Comparison of ENCODE assay signal across 1 cellular context in the genomic region with DNA sequence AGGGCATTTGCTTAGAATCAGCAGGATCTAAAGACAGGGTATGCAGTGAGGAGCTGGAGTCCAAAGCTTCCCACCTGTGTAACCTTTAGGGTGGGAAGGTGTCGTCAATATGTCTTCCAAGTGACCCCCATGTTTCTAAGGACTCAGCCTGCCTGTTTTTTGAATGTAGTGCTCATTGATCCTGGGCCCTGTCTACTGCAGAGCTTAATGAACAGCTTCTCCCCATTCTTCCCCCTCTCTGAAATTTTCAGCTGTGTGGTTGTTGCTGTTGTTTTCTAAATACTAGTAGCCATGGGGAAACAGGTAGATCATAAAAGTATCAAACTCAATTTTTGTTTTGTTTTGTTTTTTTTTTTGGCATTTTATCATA.
TF ChIP-seq lines count a peak whose summit lies in the region.

No MANE protein-coding gene starts in this region.

TF ChIP-seq in GM12878, 131 proteins besides CTCF, POLR2A, EP300 and RAD21:
- TF ChIP-seq CREB1 (IDR thresholded peaks at IDR 0.05; ENCODE audit: low read depth) (no peak), DPF2 (IDR thresholded peaks at IDR 0.05) (no peak), PAX5 (IDR thresholded peaks at IDR 0.05; ENCODE audit: borderline replicate concordance, low read depth, low read length) (no peak), CEBPB (IDR thresholded peaks at IDR 0.05; ENCODE audit: borderline replicate concordance in 1 of 2, low read depth in 2 of 2, low read length in 2 of 2) (no peak), IKZF1 (conservative IDR thresholded peaks at IDR 0.05) (no peak), MYC (IDR thresholded peaks at IDR 0.05; ENCODE audit: insufficient read depth, insufficient read length, insufficient replicate concordance, low read length, severe bottlenecking) (no peak), SMC3 (IDR thresholded peaks at IDR 0.05; ENCODE audit: borderline replicate concordance, low read length) (no peak), SUZ12 (IDR thresholded peaks at IDR 0.05; ENCODE audit: unreplicated experiment) (no peak), SREBF1 (IDR thresholded peaks at IDR 0.05; ENCODE audit: low read length) (no peak), TARDBP (IDR thresholded peaks at IDR 0.05; ENCODE audit: borderline replicate concordance) (no peak)
- TF ChIP-seq, protein P1, sequence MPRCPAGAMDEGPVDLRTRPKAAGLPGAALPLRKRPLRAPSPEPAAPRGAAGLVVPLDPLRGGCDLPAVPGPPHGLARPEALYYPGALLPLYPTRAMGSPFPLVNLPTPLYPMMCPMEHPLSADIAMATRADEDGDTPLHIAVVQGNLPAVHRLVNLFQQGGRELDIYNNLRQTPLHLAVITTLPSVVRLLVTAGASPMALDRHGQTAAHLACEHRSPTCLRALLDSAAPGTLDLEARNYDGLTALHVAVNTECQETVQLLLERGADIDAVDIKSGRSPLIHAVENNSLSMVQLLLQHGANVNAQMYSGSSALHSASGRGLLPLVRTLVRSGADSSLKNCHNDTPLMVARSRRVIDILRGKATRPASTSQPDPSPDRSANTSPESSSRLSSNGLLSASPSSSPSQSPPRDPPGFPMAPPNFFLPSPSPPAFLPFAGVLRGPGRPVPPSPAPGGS (IDR thresholded peaks at IDR 0.05; ENCODE audit: borderline replicate concordance, insufficient read depth, low read depth, low read length, poor library complexity, severe bottlenecking) = no peak
- TF ChIP-seq, protein P2, sequence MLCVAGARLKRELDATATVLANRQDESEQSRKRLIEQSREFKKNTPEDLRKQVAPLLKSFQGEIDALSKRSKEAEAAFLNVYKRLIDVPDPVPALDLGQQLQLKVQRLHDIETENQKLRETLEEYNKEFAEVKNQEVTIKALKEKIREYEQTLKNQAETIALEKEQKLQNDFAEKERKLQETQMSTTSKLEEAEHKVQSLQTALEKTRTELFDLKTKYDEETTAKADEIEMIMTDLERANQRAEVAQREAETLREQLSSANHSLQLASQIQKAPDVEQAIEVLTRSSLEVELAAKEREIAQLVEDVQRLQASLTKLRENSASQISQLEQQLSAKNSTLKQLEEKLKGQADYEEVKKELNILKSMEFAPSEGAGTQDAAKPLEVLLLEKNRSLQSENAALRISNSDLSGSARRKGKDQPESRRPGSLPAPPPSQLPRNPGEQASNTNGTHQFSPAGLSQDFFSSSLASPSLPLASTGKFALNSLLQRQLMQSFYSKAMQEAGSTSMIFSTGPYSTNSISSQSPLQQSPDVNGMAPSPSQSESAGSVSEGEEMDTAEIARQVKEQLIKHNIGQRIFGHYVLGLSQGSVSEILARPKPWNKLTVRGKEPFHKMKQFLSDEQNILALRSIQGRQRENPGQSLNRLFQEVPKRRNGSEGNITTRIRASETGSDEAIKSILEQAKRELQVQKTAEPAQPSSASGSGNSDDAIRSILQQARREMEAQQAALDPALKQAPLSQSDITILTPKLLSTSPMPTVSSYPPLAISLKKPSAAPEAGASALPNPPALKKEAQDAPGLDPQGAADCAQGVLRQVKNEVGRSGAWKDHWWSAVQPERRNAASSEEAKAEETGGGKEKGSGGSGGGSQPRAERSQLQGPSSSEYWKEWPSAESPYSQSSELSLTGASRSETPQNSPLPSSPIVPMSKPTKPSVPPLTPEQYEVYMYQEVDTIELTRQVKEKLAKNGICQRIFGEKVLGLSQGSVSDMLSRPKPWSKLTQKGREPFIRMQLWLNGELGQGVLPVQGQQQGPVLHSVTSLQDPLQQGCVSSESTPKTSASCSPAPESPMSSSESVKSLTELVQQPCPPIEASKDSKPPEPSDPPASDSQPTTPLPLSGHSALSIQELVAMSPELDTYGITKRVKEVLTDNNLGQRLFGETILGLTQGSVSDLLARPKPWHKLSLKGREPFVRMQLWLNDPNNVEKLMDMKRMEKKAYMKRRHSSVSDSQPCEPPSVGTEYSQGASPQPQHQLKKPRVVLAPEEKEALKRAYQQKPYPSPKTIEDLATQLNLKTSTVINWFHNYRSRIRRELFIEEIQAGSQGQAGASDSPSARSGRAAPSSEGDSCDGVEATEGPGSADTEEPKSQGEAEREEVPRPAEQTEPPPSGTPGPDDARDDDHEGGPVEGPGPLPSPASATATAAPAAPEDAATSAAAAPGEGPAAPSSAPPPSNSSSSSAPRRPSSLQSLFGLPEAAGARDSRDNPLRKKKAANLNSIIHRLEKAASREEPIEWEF (IDR thresholded peaks at IDR 0.05; ENCODE audit: insufficient replicate concordance, low read depth, low read length) = no peak
- TF ChIP-seq, protein P3, sequence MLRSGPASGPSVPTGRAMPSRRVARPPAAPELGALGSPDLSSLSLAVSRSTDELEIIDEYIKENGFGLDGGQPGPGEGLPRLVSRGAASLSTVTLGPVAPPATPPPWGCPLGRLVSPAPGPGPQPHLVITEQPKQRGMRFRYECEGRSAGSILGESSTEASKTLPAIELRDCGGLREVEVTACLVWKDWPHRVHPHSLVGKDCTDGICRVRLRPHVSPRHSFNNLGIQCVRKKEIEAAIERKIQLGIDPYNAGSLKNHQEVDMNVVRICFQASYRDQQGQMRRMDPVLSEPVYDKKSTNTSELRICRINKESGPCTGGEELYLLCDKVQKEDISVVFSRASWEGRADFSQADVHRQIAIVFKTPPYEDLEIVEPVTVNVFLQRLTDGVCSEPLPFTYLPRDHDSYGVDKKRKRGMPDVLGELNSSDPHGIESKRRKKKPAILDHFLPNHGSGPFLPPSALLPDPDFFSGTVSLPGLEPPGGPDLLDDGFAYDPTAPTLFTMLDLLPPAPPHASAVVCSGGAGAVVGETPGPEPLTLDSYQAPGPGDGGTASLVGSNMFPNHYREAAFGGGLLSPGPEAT (IDR thresholded peaks at IDR 0.05; ENCODE audit: low read depth) = no peak
